Comparison of ENCODE assay signal across 17 cellular contexts in the genomic region with DNA sequence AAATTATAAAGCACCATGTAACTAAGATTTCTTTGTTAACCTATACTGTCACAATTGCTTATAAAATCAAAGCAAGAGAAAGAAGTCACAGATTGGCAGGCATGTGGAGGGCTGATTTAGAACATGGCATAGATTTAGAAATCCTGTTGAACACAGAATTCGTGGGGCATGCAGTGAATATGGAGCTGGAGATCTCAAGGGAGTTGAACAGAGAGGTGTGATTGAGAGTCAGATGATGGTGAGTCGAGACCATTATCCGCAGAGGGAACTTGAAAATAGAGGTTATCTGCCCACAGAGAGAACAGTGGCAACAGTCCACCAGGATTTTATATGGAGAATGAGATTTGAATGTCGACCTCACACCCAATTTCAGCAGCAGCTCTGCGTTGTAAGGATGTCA. TPM values are rescaled to one million over a fixed set of nuclear protein-coding genes. Genes with fewer than 3 reads are reported as not detected.
DNase-seq lines count a peak whose midpoint lies in the region; ATAC-seq and TF ChIP-seq lines count a peak whose summit lies in the region.
"Had no signal": no experiment of that assay in that cellular context is flagged by ENCODE, and none has a peak within 500 bp of the region (broad histone marks: within the 10 kb centered on the region; RNA-seq: fewer than 3 reads in every experiment).

No MANE protein-coding gene starts in this region.

- DNase-seq in left ventricle myocardium inferior (no peak), Right ventricle myocardium superior (no peak), glutamatergic neuron (no peak), progenitor cell of endocrine pancreas (ENCODE audit: low spot score, unreplicated experiment) (no peak), MM.1S (no peak), NCI-H1105 treated with DMSO at 0.1 percent for 48 hours (lab: John Stamatoyannopoulos, UW) (no peak), Right ventricle myocardium inferior (ENCODE audit: missing footprints) (no peak), HuH-7.5 (ENCODE audit: low spot score) (no peak)
- DNase-seq: C1 segment of cervical spinal cord, DMS153, EL, NCI-H1436, NCI-H2081, NCI-H510A, SIG-M5 had no signal

- H3K36me3 Mint-ChIP-seq in glutamatergic neuron (ENCODE audit: unreplicated experiment): no peaks in the 10 kb centered on the region
- H3K36me3 Mint-ChIP-seq in progenitor cell of endocrine pancreas (ENCODE audit: insufficient read depth): peaks cover 13% of the 10 kb centered on the region
- H3K36me3 Mint-ChIP-seq: IgD-negative memory B cell had no signal

- H3K4me1 Mint-ChIP-seq in glutamatergic neuron (ENCODE audit: low read depth, unreplicated experiment) (peaks cover 33% of the 10 kb centered on the region), progenitor cell of endocrine pancreas (ENCODE audit: low read depth) (peaks cover 64% of the 10 kb centered on the region)
- H3K4me1 Mint-ChIP-seq: IgD-negative memory B cell had no signal

- H3K9me3 ChIP-seq in left ventricle myocardium inferior (replicated peaks) (no peaks in the 10 kb centered on the region), MM.1S (replicated peaks; ENCODE audit: insufficient read depth, low read length) (no peaks in the 10 kb centered on the region)
- H3K9me3 ChIP-seq: HAP-1 had no signal

- no peaks in the 10 kb centered on the region for H3K27me3 ChIP-seq in left ventricle myocardium inferior (ENCODE audit: low read depth)
- no peaks in the 10 kb centered on the region for H3K27me3 ChIP-seq in MM.1S (replicated peaks; ENCODE audit: insufficient read depth, low read length)

- H3K4me3 ChIP-seq in left ventricle myocardium inferior (no peak overlapping the region), MM.1S (ENCODE audit: low read length) (no peak overlapping the region)
- H3K4me3 ChIP-seq: HAP-1 had no signal

- H3F3A ChIP-seq in MM.1S (ENCODE audit: insufficient read depth, low read length): no peaks in the 10 kb centered on the region

- H3K9me3 Mint-ChIP-seq in glutamatergic neuron (ENCODE audit: unreplicated experiment) (peaks cover 4% of the 10 kb centered on the region), progenitor cell of endocrine pancreas (ENCODE audit: low read depth) (no peaks in the 10 kb centered on the region)
- H3K9me3 Mint-ChIP-seq: IgD-negative memory B cell had no signal

- H3K27ac Mint-ChIP-seq in glutamatergic neuron (ENCODE audit: unreplicated experiment): no peak overlapping the region
- H3K27ac Mint-ChIP-seq in progenitor cell of endocrine pancreas: peak overlapping the region; percentile 97

- peaks cover 78% of the 10 kb centered on the region for H3K4me1 ChIP-seq in left ventricle myocardium inferior
- H3K4me1 ChIP-seq in MM.1S (ENCODE audit: low read length): no peaks in the 10 kb centered on the region

- no peak for TF ChIP-seq CTCF in left ventricle myocardium inferior (IDR thresholded peaks at IDR 0.05; ENCODE audit: borderline replicate concordance)
- no peak for TF ChIP-seq CTCF in glutamatergic neuron (IDR thresholded peaks at IDR 0.05; ENCODE audit: partially characterized antibody, unreplicated experiment)
- TF ChIP-seq CTCF in progenitor cell of endocrine pancreas (IDR thresholded peaks at IDR 0.05; ENCODE audit: unreplicated experiment): no peak
- no peak for TF ChIP-seq CTCF in MM.1S (IDR thresholded peaks at IDR 0.05; ENCODE audit: low read length)

- H2AFZ ChIP-seq in MM.1S (ENCODE audit: low read length): no peak overlapping the region

- H3K4me3 Mint-ChIP-seq in glutamatergic neuron (ENCODE audit: unreplicated experiment) (peak overlapping the region; percentile 0), progenitor cell of endocrine pancreas (ENCODE audit: low read depth) (peak overlapping the region; percentile 4)
- H3K4me3 Mint-ChIP-seq: IgD-negative memory B cell had no signal

- H3K27ac ChIP-seq in left ventricle myocardium inferior (replicated peaks): peak overlapping the region; percentile 73
- H3K27ac ChIP-seq in MM.1S (ENCODE audit: low read length): no peak overlapping the region

- H3K79me2 ChIP-seq in MM.1S (ENCODE audit: low read length): no peaks in the 10 kb centered on the region

- no peak for ATAC-seq in Right ventricle myocardium superior (ENCODE audit: poor library complexity)
- no peak for ATAC-seq in Right ventricle myocardium inferior

- intact Hi-C loops in left ventricle myocardium inferior (cut with micrococcal nuclease) (no loop called here), Right ventricle myocardium superior (cut with DNase I) (no loop called here), Right ventricle myocardium inferior (cut with DNase I) (no loop called here)

- no peak overlapping the region for H3K9ac ChIP-seq in MM.1S (ENCODE audit: low read length)

- H3K9me2 ChIP-seq in MM.1S (replicated peaks; ENCODE audit: insufficient read depth, low read length): no peaks in the 10 kb centered on the region

- no peaks in the 10 kb centered on the region for H4K20me1 ChIP-seq in MM.1S (ENCODE audit: insufficient read depth, low read length)

- H3K27me3 Mint-ChIP-seq in glutamatergic neuron (ENCODE audit: unreplicated experiment) (no peaks in the 10 kb centered on the region), progenitor cell of endocrine pancreas (no peaks in the 10 kb centered on the region)

- no peak overlapping the region for H3K4me2 ChIP-seq in MM.1S (ENCODE audit: low read depth, low read length)

- H3K36me3 ChIP-seq in left ventricle myocardium inferior (peaks cover 7% of the 10 kb centered on the region), MM.1S (replicated peaks; ENCODE audit: insufficient read depth, low read length) (no peaks in the 10 kb centered on the region)
- H3K36me3 ChIP-seq: HAP-1 had no signal

RNA-seq across cellular contexts. Expression of gene PBX1, which starts 27.6 kb away (rescaled TPM):
- total RNA-seq in left ventricle myocardium inferior (73.2 TPM), Right ventricle myocardium superior (69.1 TPM), glutamatergic neuron (ENCODE audit: unreplicated experiment) (98.7 TPM), progenitor cell of endocrine pancreas (204 and 205 TPM in 2 replicates), Right ventricle myocardium inferior (78.8 TPM)
